1 cellular context compared by ENCODE assay signal in the genomic region with DNA sequence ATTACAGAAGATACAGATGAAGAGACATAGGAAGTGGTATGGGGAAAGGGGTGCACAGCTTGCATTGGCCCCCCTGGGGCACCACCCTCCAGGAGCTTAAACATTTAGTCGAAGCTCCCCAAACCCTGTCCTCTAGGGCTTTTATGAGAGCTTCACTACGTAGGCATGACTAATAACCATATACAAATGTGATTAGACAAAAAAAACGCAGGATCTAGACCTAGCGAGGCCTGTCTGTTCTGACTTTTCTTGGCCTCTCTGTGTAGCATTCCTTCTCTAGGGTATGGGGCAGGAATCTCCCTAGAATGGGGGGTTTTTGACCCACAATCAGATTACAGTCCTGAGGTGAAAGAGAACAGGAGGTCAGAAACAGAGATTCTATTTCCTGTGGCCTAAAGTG.
TF ChIP-seq lines count a peak whose summit lies in the region.

No MANE protein-coding gene starts in this region.

TF ChIP-seq in GM12878, 131 proteins besides CTCF, POLR2A, EP300 and RAD21 (continued from another document):
- TF ChIP-seq CBFB (IDR thresholded peaks at IDR 0.05; ENCODE audit: low read depth): no peak
- no peak for TF ChIP-seq POU2F2 (IDR thresholded peaks at IDR 0.05; ENCODE audit: borderline replicate concordance, low read depth, low read length)
- TF ChIP-seq CEBPB (IDR thresholded peaks at IDR 0.05; ENCODE audit: borderline replicate concordance in 1 of 2, low read depth in 2 of 2, low read length in 2 of 2): no peak
